Comparison of ENCODE assay signal across 1 cellular context in the genomic region with DNA sequence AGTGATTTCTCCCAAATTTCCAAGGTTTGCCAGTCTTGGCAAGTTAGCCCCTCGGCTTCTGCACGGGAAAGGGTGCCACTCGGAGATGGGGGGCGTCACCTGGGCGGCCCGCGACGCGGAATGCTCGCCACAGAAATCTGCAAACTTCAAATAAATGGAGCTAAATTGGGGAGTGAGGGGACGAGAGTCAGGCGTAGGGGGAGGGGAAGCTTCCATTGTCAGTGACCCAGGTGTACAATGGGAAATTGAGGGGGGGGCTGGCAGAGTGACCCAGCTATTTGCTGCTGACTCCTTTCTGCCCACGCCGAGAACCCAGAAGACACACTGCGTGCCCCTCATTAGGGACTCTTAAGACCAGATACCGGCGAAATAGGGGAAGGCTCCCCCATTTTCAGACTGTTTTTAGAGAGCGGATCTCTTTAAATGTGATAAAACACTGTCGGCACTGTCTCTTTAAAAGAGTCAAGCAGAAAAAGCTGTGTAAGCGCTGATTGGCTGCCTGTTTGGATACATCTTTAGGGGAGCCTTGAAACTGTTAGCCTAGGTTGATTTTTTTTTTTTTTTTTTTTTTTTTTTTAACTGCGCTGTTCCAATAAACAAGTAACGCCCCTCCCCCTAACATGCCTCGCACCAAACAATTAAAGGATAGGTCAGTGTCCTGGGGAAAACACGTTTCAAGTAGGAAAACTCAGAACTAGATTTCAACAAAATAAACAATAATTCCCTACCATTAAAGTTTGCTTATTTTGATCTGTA.
TF ChIP-seq lines count a peak whose summit lies in the region.

No MANE protein-coding gene starts in this region.

TF ChIP-seq in HepG2, 621 proteins besides CTCF, POLR2A, EP300 and RAD21 (continued from another document):
- no peak for TF ChIP-seq ZNF407 (CRISPR knock-in tag; IDR thresholded peaks at IDR 0.05; ENCODE audit: not compliant biosample characterization)
- TF ChIP-seq NONO (IDR thresholded peaks at IDR 0.05) = no peak
- 0 out of 2 replicates have a peak, but pooled peaks have one; percentile 22 for TF ChIP-seq NONO (CRISPR knock-in tag; conservative IDR thresholded peaks at IDR 0.05)
- TF ChIP-seq CBFB (CRISPR knock-in tag; IDR thresholded peaks at IDR 0.05) = no peak
- peak in 1 of 2 experiments; percentile 17; a peak in 1 of 4 replicates for TF ChIP-seq HMGXB4 (CRISPR knock-in tag; IDR thresholded peaks at IDR 0.05; ENCODE audit: borderline replicate concordance in 1 of 2, low read depth in 1 of 2)
- no peak for TF ChIP-seq ZNF784 (CRISPR knock-in tag; IDR thresholded peaks at IDR 0.05; ENCODE audit: borderline replicate concordance)
- TF ChIP-seq NFKBIZ (CRISPR knock-in tag; IDR thresholded peaks at IDR 0.05) = no peak
- TF ChIP-seq GZF1 (CRISPR knock-in tag; IDR thresholded peaks at IDR 0.05) = no peak
- peak; percentile 33; the same call in 1 of the 2 replicates for TF ChIP-seq GATAD2A (CRISPR knock-in tag; IDR thresholded peaks at IDR 0.05)
- no peak for TF ChIP-seq ARID2 (CRISPR knock-in tag; IDR thresholded peaks at IDR 0.05; ENCODE audit: borderline replicate concordance)
- no peak for TF ChIP-seq ZSCAN20 (CRISPR knock-in tag; IDR thresholded peaks at IDR 0.05; ENCODE audit: borderline replicate concordance)
- no peak for TF ChIP-seq ZNF337 (CRISPR knock-in tag; IDR thresholded peaks at IDR 0.05; ENCODE audit: borderline replicate concordance, low read depth)
- no peak for TF ChIP-seq RBM39 (IDR thresholded peaks at IDR 0.05; ENCODE audit: low read depth, low read length, poor library complexity, severe bottlenecking)
- no peak for TF ChIP-seq ZNF839 (CRISPR knock-in tag; IDR thresholded peaks at IDR 0.05; ENCODE audit: borderline replicate concordance)
- TF ChIP-seq FOXJ3 (CRISPR knock-in tag; IDR thresholded peaks at IDR 0.05; ENCODE audit: borderline replicate concordance) = peak; percentile 70; the same call in 1 of the 2 replicates
- no peak for TF ChIP-seq ERF (CRISPR knock-in tag; IDR thresholded peaks at IDR 0.05)
- no peak for TF ChIP-seq RXRA (CRISPR knock-in tag; IDR thresholded peaks at IDR 0.05)
- no peak for TF ChIP-seq NAIF1 (CRISPR knock-in tag; IDR thresholded peaks at IDR 0.05; ENCODE audit: borderline replicate concordance)
- TF ChIP-seq KDM5B (CRISPR knock-in tag; IDR thresholded peaks at IDR 0.05; ENCODE audit: borderline replicate concordance) = no peak
- peak; percentile 38; the same call in 1 of the 2 replicates for TF ChIP-seq KMT2B (CRISPR knock-in tag; IDR thresholded peaks at IDR 0.05)
- no peak for TF ChIP-seq KDM6A (CRISPR knock-in tag; IDR thresholded peaks at IDR 0.05; ENCODE audit: low read depth)
- peak; percentile 39; the same call in 1 of the 2 replicates for TF ChIP-seq ZNF317 (CRISPR knock-in tag; IDR thresholded peaks at IDR 0.05)
- TF ChIP-seq, protein P1, sequence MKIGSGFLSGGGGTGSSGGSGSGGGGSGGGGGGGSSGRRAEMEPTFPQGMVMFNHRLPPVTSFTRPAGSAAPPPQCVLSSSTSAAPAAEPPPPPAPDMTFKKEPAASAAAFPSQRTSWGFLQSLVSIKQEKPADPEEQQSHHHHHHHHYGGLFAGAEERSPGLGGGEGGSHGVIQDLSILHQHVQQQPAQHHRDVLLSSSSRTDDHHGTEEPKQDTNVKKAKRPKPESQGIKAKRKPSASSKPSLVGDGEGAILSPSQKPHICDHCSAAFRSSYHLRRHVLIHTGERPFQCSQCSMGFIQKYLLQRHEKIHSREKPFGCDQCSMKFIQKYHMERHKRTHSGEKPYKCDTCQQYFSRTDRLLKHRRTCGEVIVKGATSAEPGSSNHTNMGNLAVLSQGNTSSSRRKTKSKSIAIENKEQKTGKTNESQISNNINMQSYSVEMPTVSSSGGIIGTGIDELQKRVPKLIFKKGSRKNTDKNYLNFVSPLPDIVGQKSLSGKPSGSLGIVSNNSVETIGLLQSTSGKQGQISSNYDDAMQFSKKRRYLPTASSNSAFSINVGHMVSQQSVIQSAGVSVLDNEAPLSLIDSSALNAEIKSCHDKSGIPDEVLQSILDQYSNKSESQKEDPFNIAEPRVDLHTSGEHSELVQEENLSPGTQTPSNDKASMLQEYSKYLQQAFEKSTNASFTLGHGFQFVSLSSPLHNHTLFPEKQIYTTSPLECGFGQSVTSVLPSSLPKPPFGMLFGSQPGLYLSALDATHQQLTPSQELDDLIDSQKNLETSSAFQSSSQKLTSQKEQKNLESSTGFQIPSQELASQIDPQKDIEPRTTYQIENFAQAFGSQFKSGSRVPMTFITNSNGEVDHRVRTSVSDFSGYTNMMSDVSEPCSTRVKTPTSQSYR (CRISPR knock-in tag; IDR thresholded peaks at IDR 0.05; ENCODE audit: borderline replicate concordance) = peak; percentile 89
- no peak for TF ChIP-seq TAF15 (IDR thresholded peaks at IDR 0.05; ENCODE audit: low read depth, low read length, poor library complexity, severe bottlenecking)
- TF ChIP-seq YEATS4 (CRISPR knock-in tag; IDR thresholded peaks at IDR 0.05; ENCODE audit: borderline replicate concordance) = 0 out of 2 replicates have a peak, but pooled peaks have one; percentile 23
- TF ChIP-seq, protein P2, sequence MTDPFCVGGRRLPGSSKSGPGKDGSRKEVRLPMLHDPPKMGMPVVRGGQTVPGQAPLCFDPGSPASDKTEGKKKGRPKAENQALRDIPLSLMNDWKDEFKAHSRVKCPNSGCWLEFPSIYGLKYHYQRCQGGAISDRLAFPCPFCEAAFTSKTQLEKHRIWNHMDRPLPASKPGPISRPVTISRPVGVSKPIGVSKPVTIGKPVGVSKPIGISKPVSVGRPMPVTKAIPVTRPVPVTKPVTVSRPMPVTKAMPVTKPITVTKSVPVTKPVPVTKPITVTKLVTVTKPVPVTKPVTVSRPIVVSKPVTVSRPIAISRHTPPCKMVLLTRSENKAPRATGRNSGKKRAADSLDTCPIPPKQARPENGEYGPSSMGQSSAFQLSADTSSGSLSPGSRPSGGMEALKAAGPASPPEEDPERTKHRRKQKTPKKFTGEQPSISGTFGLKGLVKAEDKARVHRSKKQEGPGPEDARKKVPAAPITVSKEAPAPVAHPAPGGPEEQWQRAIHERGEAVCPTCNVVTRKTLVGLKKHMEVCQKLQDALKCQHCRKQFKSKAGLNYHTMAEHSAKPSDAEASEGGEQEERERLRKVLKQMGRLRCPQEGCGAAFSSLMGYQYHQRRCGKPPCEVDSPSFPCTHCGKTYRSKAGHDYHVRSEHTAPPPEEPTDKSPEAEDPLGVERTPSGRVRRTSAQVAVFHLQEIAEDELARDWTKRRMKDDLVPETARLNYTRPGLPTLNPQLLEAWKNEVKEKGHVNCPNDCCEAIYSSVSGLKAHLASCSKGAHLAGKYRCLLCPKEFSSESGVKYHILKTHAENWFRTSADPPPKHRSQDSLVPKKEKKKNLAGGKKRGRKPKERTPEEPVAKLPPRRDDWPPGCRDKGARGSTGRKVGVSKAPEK (CRISPR knock-in tag; IDR thresholded peaks at IDR 0.05; ENCODE audit: borderline replicate concordance) = no peak
- TF ChIP-seq ZBTB7B (CRISPR knock-in tag; IDR thresholded peaks at IDR 0.05) = 0 out of 2 replicates have a peak, but pooled peaks have one; percentile 48
- no peak for TF ChIP-seq SOX6 (IDR thresholded peaks at IDR 0.05)
- TF ChIP-seq SOX6 (CRISPR knock-in tag; IDR thresholded peaks at IDR 0.05) = peak; percentile 65
- TF ChIP-seq HIC2 (CRISPR knock-in tag; IDR thresholded peaks at IDR 0.05; ENCODE audit: low read depth) = no peak
- TF ChIP-seq ZNF713 (CRISPR knock-in tag; IDR thresholded peaks at IDR 0.05) = no peak
- TF ChIP-seq MIXL1 (CRISPR knock-in tag; IDR thresholded peaks at IDR 0.05) = peak; percentile 40; the same call in 1 of the 2 replicates
- no peak for TF ChIP-seq HES4 (CRISPR knock-in tag; IDR thresholded peaks at IDR 0.05; ENCODE audit: borderline replicate concordance)
- TF ChIP-seq, protein P3, sequence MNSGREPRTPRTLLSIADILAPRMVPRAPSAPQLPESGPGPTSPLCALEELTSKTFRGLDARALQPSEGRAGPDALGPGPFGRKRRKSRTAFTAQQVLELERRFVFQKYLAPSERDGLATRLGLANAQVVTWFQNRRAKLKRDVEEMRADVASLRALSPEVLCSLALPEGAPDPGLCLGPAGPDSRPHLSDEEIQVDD (CRISPR knock-in tag; IDR thresholded peaks at IDR 0.05; ENCODE audit: borderline replicate concordance) = no peak
- TF ChIP-seq ARNT (IDR thresholded peaks at IDR 0.05) = no peak
